In the genomic region with DNA sequence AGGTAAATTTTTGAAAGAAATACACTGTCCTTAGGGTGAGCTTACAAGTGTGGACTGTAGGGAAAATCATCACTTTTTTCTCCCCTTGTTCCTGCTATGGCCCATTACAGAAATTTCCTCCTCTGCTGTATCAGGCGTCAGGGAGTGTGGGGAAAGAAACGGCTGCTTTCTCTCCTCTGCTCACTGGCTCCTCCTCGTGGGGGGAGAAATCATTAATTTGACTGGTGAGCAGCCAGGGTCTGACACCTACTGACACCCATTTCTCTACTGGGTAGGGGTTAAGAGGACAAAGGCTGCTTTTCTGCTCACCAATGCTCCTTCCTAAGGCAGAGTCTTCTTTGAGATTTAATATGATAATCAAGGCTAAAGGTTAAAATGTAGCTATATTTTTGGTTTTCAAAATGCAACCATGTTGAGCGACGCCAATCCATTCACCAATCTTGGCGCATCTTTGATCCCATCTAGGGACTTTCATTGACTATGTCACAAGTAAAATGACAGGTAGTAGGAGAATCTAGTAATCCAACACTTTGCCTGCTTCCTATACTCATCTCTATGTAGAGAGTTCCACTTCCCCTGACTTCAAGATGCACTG, we compare ENCODE assay signal across 8 cellular contexts. TPM values are rescaled to one million over a fixed set of nuclear protein-coding genes. Genes with fewer than 3 reads are reported as not detected.
DNase-seq lines count a peak whose midpoint lies in the region; ATAC-seq and TF ChIP-seq lines count a peak whose summit lies in the region.

No MANE protein-coding gene starts in this region.

- peaks cover 26 to 35% (median 30%) of the 10 kb centered on the region in 3 donors for H3K4me1 Mint-ChIP-seq in CD8-positive, alpha-beta memory T cell
- H3K4me1 Mint-ChIP-seq in activated T-cell treated with anti-CD3 and anti-CD28 coated beads, Interleukin-2, amount 50 U/mL, for 24 hours (ENCODE audit: low read depth): peaks cover 3% of the 10 kb centered on the region
- peaks cover 9% of the 10 kb centered on the region for H3K4me1 Mint-ChIP-seq in osteocyte (ENCODE audit: unreplicated experiment)

- no peak overlapping the region for H3K4me3 ChIP-seq in CD8-positive, alpha-beta memory T cell (ENCODE audit: low read length)
- H3K4me3 ChIP-seq in fibroblast of villous mesenchyme (ENCODE audit: low read depth, low read length): no peak overlapping the region

- H3K36me3 Mint-ChIP-seq in CD8-positive, alpha-beta memory T cell: peaks cover 0 to 17% (median 0%) of the 10 kb centered on the region in 3 donors
- H3K36me3 Mint-ChIP-seq in activated T-cell treated with anti-CD3 and anti-CD28 coated beads, Interleukin-2, amount 50 U/mL, for 24 hours (ENCODE audit: low read depth): peaks cover 52% of the 10 kb centered on the region
- peaks cover 48% of the 10 kb centered on the region for H3K36me3 Mint-ChIP-seq in osteocyte (ENCODE audit: unreplicated experiment)

- peak; percentile 74 for TF ChIP-seq CTCF in fibroblast of villous mesenchyme (IDR thresholded peaks at IDR 0.05; ENCODE audit: insufficient read depth, low read depth, low read length)
- peak; percentile 65 for TF ChIP-seq CTCF in osteocyte (IDR thresholded peaks at IDR 0.05)

- H3K27ac Mint-ChIP-seq in CD8-positive, alpha-beta memory T cell: peak overlapping the region in 5 of 8 donors; percentile 25 to 82 (median 51)
- no peak overlapping the region for H3K27ac Mint-ChIP-seq in activated T-cell treated with anti-CD3 and anti-CD28 coated beads, Interleukin-2, amount 50 U/mL, for 24 hours
- H3K27ac Mint-ChIP-seq in osteocyte (ENCODE audit: unreplicated experiment): peak overlapping the region; percentile 5

- ATAC-seq in GM21526 (IDR thresholded peaks at IDR 0.05; ENCODE audit: low FRiP score, unreplicated experiment): peak; percentile 62
- ATAC-seq in GM21619 (IDR thresholded peaks at IDR 0.05; ENCODE audit: unreplicated experiment): no peak
- ATAC-seq in HG03571 (IDR thresholded peaks at IDR 0.05; ENCODE audit: unreplicated experiment): no peak

- H3K4me1 ChIP-seq in CD8-positive, alpha-beta memory T cell (ENCODE audit: insufficient read depth, low read length): peaks cover 11% of the 10 kb centered on the region

- CTCF ChIA-PET in CD8-positive, alpha-beta memory T cell (lab: Charles Lee): interaction anchor here (0.6 to 2.7 kb wide), 11 partner anchors 9 to 500 kb away, joined by 3 to 12 read pairs (median 3); partner anchors contain the start of gene SETD7

- no peaks in the 10 kb centered on the region for H3K27me3 Mint-ChIP-seq in CD8-positive, alpha-beta memory T cell
- H3K27me3 Mint-ChIP-seq in activated T-cell treated with anti-CD3 and anti-CD28 coated beads, Interleukin-2, amount 50 U/mL, for 24 hours: no peaks in the 10 kb centered on the region
- H3K27me3 Mint-ChIP-seq in osteocyte (ENCODE audit: unreplicated experiment): no peaks in the 10 kb centered on the region

- POLR2A ChIA-PET in CD8-positive, alpha-beta memory T cell (lab: Charles Lee): interaction anchor here (1.0 kb wide), 1 partner anchor 24 kb away, joined by 4 read pairs; no protein-coding TSS in a partner anchor

- H3K9me3 Mint-ChIP-seq in CD8-positive, alpha-beta memory T cell: no peaks in the 10 kb centered on the region
- H3K9me3 Mint-ChIP-seq in activated T-cell treated with anti-CD3 and anti-CD28 coated beads, Interleukin-2, amount 50 U/mL, for 24 hours: no peaks in the 10 kb centered on the region
- H3K9me3 Mint-ChIP-seq in osteocyte (ENCODE audit: unreplicated experiment): no peaks in the 10 kb centered on the region

- H3K9me3 ChIP-seq in CD8-positive, alpha-beta memory T cell (ENCODE audit: low read length): no peaks in the 10 kb centered on the region

- no peaks in the 10 kb centered on the region for H3K27me3 ChIP-seq in CD8-positive, alpha-beta memory T cell (ENCODE audit: insufficient read depth, low read length, poor library complexity, severe bottlenecking)

- no peak overlapping the region for H3K27ac ChIP-seq in CD8-positive, alpha-beta memory T cell (ENCODE audit: low read depth, low read length)

- peak overlapping the region in 1 of 7 donors; percentile 52 for H3K4me3 Mint-ChIP-seq in CD8-positive, alpha-beta memory T cell
- H3K4me3 Mint-ChIP-seq in activated T-cell treated with anti-CD3 and anti-CD28 coated beads, Interleukin-2, amount 50 U/mL, for 24 hours: no peak overlapping the region
- no peak overlapping the region for H3K4me3 Mint-ChIP-seq in osteocyte (ENCODE audit: unreplicated experiment)

- DNase-seq in CD8-positive, alpha-beta memory T cell: peak; percentile 46 to 69 (median 52)
- DNase-seq in NOMO-1 treated with DMSO at 0.1 percent for 48 hours (lab: John Stamatoyannopoulos, UW; ENCODE audit: unreplicated experiment) (peak; percentile 50), fibroblast of villous mesenchyme (ENCODE audit: low read depth) (peak; percentile 47), osteocyte (ENCODE audit: extremely low spot score, unreplicated experiment) (no peak)
- DNase-seq in activated T-cell treated with anti-CD3 and anti-CD28 coated beads, Interleukin-2, amount 50 U/mL, for 24 hours: peak; percentile 54

- H3K36me3 ChIP-seq in CD8-positive, alpha-beta memory T cell (ENCODE audit: insufficient read depth, low read length): no peaks in the 10 kb centered on the region

RNA-seq across cellular contexts. Expression of gene SETD7, which starts 25.1 kb away (rescaled TPM):
- total RNA-seq in CD8-positive, alpha-beta memory T cell: 10 to 100 TPM; 15.2 to 17.0 TPM
- 2.0 TPM for polyA plus RNA-seq in CD8-positive, alpha-beta memory T cell
- 74.4 and 107 TPM in 2 replicates for total RNA-seq in fibroblast of villous mesenchyme
- 44.2 and 47.7 TPM in 2 replicates for total RNA-seq in osteocyte
